Comparison of ENCODE assay signal across 1 cellular context in the genomic region with DNA sequence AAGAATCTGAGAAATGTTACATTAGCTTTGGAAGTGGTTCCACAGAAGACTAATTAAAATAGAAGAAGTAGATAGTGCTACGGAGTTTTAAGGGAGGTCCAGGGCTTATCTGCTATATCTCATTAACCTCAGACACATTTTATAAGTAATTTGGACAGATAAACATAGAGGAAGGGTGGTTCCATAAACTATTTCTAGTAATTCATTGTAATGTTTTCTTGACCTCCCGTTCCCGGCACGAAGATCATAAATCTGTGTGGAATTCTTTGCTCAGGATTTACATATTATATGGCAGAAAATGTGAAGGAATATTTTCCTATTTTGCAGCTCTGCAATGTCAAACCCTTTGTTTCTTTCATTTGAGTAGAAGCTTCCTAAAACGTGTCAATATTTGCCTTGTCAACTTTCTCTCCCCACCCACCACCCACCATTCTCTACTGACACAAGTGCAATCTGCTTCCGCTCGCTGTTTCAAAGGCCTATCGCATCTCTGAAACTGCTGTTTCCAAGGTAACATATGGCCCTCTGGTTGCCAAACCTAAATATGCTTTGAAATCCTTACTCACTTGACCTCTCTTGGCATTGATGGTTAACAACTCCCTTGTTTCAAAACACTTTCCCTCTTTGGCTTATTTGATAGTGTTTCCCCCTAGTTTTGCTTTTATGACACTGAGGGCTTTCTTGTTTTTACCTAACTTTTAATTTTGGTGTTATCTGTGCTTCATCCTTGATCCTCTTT.
TF ChIP-seq lines count a peak whose summit lies in the region.

No MANE protein-coding gene starts in this region.

TF ChIP-seq in HepG2, 621 proteins besides CTCF, POLR2A, EP300 and RAD21 (continued from another document and continues in another):
- TF ChIP-seq, protein P1, sequence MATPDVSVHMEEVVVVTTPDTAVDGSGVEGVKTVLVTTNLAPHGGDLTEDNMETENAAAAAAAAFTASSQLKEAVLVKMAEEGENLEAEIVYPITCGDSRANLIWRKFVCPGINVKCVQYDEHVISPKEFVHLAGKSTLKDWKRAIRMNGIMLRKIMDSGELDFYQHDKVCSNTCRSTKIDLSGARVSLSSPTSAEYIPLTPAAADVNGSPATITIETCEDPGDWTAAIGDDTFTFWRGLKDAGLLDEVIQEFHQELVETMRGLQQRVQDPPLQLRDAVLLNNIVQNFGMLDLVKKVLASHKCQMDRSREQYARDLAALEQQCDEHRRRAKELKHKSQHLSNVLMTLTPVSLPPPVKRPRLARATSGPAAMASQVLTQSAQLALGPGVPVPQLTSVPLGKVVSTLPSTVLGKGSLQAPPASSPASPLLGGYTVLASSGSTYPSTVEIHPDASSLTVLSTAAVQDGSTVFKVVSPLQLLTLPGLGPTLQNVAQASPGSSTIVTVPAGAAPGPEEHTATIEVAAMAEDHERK (CRISPR knock-in tag; IDR thresholded peaks at IDR 0.05; ENCODE audit: low read depth) = no peak
- TF ChIP-seq, protein P2, sequence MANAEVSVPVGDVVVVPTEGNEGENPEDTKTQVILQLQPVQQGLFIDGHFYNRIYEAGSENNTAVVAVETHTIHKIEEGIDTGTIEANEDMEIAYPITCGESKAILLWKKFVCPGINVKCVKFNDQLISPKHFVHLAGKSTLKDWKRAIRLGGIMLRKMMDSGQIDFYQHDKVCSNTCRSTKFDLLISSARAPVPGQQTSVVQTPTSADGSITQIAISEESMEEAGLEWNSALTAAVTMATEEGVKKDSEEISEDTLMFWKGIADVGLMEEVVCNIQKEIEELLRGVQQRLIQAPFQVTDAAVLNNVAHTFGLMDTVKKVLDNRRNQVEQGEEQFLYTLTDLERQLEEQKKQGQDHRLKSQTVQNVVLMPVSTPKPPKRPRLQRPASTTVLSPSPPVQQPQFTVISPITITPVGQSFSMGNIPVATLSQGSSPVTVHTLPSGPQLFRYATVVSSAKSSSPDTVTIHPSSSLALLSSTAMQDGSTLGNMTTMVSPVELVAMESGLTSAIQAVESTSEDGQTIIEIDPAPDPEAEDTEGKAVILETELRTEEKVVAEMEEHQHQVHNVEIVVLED (CRISPR knock-in tag; IDR thresholded peaks at IDR 0.05; ENCODE audit: borderline replicate concordance) = peak; percentile 30; the same call in 1 of the 2 replicates
- TF ChIP-seq, protein P3, sequence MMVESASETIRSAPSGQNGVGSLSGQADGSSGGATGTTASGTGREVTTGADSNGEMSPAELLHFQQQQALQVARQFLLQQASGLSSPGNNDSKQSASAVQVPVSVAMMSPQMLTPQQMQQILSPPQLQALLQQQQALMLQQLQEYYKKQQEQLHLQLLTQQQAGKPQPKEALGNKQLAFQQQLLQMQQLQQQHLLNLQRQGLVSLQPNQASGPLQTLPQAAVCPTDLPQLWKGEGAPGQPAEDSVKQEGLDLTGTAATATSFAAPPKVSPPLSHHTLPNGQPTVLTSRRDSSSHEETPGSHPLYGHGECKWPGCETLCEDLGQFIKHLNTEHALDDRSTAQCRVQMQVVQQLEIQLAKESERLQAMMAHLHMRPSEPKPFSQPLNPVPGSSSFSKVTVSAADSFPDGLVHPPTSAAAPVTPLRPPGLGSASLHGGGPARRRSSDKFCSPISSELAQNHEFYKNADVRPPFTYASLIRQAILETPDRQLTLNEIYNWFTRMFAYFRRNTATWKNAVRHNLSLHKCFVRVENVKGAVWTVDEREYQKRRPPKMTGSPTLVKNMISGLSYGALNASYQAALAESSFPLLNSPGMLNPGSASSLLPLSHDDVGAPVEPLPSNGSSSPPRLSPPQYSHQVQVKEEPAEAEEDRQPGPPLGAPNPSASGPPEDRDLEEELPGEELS (CRISPR knock-in tag; IDR thresholded peaks at IDR 0.05) = peak; percentile 98
- TF ChIP-seq, protein P4, sequence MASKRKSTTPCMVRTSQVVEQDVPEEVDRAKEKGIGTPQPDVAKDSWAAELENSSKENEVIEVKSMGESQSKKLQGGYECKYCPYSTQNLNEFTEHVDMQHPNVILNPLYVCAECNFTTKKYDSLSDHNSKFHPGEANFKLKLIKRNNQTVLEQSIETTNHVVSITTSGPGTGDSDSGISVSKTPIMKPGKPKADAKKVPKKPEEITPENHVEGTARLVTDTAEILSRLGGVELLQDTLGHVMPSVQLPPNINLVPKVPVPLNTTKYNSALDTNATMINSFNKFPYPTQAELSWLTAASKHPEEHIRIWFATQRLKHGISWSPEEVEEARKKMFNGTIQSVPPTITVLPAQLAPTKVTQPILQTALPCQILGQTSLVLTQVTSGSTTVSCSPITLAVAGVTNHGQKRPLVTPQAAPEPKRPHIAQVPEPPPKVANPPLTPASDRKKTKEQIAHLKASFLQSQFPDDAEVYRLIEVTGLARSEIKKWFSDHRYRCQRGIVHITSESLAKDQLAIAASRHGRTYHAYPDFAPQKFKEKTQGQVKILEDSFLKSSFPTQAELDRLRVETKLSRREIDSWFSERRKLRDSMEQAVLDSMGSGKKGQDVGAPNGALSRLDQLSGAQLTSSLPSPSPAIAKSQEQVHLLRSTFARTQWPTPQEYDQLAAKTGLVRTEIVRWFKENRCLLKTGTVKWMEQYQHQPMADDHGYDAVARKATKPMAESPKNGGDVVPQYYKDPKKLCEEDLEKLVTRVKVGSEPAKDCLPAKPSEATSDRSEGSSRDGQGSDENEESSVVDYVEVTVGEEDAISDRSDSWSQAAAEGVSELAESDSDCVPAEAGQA (IDR thresholded peaks at IDR 0.05; ENCODE audit: low read depth) = peak; percentile 28; the same call in 1 of the 2 replicates
- TF ChIP-seq, protein P4 (CRISPR knock-in tag; IDR thresholded peaks at IDR 0.05; ENCODE audit: borderline replicate concordance) = no peak
- TF ChIP-seq, protein P5, sequence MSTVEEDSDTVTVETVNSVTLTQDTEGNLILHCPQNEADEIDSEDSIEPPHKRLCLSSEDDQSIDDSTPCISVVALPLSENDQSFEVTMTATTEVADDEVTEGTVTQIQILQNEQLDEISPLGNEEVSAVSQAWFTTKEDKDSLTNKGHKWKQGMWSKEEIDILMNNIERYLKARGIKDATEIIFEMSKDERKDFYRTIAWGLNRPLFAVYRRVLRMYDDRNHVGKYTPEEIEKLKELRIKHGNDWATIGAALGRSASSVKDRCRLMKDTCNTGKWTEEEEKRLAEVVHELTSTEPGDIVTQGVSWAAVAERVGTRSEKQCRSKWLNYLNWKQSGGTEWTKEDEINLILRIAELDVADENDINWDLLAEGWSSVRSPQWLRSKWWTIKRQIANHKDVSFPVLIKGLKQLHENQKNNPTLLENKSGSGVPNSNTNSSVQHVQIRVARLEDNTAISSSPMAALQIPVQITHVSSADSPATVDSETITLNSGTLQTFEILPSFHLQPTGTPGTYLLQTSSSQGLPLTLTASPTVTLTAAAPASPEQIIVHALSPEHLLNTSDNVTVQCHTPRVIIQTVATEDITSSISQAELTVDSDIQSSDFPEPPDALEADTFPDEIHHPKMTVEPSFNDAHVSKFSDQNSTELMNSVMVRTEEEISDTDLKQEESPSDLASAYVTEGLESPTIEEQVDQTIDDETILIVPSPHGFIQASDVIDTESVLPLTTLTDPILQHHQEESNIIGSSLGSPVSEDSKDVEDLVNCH (CRISPR knock-in tag; IDR thresholded peaks at IDR 0.05) = no peak
- TF ChIP-seq MXI1 (IDR thresholded peaks at IDR 0.05; ENCODE audit: borderline replicate concordance, low read depth, low read length) (peak; percentile 56; the same call in 1 of the 3 replicates), MBNL3 (CRISPR knock-in tag; conservative IDR thresholded peaks at IDR 0.05) (no peak), KMT2A (CRISPR knock-in tag; IDR thresholded peaks at IDR 0.05) (no peak), ZBTB1 (CRISPR knock-in tag; IDR thresholded peaks at IDR 0.05; ENCODE audit: borderline replicate concordance) (no peak), ARNTL (CRISPR knock-in tag; IDR thresholded peaks at IDR 0.05) (no peak), RAD51 (IDR thresholded peaks at IDR 0.05; ENCODE audit: borderline replicate concordance) (no peak), ZNF776 (CRISPR knock-in tag; IDR thresholded peaks at IDR 0.05) (no peak), ZNF367 (CRISPR knock-in tag; IDR thresholded peaks at IDR 0.05; ENCODE audit: borderline replicate concordance) (no peak), HOXA3 (CRISPR knock-in tag; IDR thresholded peaks at IDR 0.05) (peak; percentile 64; the same call in 1 of the 2 replicates), RCOR2 (CRISPR knock-in tag; IDR thresholded peaks at IDR 0.05) (peak; percentile 96), ELF4 (CRISPR knock-in tag; IDR thresholded peaks at IDR 0.05; ENCODE audit: borderline replicate concordance) (no peak), ZNF3 (CRISPR knock-in tag; IDR thresholded peaks at IDR 0.05) (0 out of 2 replicates have a peak, but pooled peaks have one; percentile 16), ZFP36L1 (CRISPR knock-in tag; IDR thresholded peaks at IDR 0.05) (no peak), WIZ (CRISPR knock-in tag; IDR thresholded peaks at IDR 0.05) (no peak), PTBP1 (IDR thresholded peaks at IDR 0.05; ENCODE audit: low read depth, low read length, poor library complexity, severe bottlenecking) (no peak), ZFP41 (CRISPR knock-in tag; IDR thresholded peaks at IDR 0.05; ENCODE audit: borderline replicate concordance) (no peak), ZBTB21 (CRISPR knock-in tag; IDR thresholded peaks at IDR 0.05) (no peak), ARHGAP35 (CRISPR knock-in tag; IDR thresholded peaks at IDR 0.05; ENCODE audit: borderline replicate concordance) (no peak)
- TF ChIP-seq, protein P6, sequence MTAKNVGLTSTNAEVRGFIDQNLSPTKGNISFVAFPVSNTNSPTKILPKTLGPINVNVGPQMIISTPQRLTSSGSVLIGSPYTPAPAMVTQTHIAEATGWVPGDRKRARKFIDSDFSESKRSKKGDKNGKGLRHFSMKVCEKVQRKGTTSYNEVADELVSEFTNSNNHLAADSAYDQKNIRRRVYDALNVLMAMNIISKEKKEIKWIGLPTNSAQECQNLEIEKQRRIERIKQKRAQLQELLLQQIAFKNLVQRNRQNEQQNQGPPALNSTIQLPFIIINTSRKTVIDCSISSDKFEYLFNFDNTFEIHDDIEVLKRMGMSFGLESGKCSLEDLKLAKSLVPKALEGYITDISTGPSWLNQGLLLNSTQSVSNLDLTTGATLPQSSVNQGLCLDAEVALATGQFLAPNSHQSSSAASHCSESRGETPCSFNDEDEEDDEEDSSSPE (CRISPR knock-in tag; IDR thresholded peaks at IDR 0.05) = no peak
- TF ChIP-seq, protein P7, sequence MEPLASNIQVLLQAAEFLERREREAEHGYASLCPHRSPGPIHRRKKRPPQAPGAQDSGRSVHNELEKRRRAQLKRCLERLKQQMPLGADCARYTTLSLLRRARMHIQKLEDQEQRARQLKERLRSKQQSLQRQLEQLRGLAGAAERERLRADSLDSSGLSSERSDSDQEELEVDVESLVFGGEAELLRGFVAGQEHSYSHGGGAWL (CRISPR knock-in tag; IDR thresholded peaks at IDR 0.05) = no peak
- TF ChIP-seq, protein P8, sequence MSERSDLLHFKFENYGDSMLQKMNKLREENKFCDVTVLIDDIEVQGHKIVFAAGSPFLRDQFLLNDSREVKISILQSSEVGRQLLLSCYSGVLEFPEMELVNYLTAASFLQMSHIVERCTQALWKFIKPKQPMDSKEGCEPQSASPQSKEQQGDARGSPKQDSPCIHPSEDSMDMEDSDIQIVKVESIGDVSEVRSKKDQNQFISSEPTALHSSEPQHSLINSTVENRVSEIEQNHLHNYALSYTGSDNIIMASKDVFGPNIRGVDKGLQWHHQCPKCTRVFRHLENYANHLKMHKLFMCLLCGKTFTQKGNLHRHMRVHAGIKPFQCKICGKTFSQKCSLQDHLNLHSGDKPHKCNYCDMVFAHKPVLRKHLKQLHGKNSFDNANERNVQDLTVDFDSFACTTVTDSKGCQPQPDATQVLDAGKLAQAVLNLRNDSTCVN (CRISPR knock-in tag; IDR thresholded peaks at IDR 0.05; ENCODE audit: borderline replicate concordance) = no peak
- TF ChIP-seq, protein P9, sequence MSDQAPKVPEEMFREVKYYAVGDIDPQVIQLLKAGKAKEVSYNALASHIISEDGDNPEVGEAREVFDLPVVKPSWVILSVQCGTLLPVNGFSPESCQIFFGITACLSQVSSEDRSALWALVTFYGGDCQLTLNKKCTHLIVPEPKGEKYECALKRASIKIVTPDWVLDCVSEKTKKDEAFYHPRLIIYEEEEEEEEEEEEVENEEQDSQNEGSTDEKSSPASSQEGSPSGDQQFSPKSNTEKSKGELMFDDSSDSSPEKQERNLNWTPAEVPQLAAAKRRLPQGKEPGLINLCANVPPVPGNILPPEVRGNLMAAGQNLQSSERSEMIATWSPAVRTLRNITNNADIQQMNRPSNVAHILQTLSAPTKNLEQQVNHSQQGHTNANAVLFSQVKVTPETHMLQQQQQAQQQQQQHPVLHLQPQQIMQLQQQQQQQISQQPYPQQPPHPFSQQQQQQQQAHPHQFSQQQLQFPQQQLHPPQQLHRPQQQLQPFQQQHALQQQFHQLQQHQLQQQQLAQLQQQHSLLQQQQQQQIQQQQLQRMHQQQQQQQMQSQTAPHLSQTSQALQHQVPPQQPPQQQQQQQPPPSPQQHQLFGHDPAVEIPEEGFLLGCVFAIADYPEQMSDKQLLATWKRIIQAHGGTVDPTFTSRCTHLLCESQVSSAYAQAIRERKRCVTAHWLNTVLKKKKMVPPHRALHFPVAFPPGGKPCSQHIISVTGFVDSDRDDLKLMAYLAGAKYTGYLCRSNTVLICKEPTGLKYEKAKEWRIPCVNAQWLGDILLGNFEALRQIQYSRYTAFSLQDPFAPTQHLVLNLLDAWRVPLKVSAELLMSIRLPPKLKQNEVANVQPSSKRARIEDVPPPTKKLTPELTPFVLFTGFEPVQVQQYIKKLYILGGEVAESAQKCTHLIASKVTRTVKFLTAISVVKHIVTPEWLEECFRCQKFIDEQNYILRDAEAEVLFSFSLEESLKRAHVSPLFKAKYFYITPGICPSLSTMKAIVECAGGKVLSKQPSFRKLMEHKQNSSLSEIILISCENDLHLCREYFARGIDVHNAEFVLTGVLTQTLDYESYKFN (CRISPR knock-in tag; conservative IDR thresholded peaks at IDR 0.05) = peak; percentile 97
- TF ChIP-seq, protein P10, sequence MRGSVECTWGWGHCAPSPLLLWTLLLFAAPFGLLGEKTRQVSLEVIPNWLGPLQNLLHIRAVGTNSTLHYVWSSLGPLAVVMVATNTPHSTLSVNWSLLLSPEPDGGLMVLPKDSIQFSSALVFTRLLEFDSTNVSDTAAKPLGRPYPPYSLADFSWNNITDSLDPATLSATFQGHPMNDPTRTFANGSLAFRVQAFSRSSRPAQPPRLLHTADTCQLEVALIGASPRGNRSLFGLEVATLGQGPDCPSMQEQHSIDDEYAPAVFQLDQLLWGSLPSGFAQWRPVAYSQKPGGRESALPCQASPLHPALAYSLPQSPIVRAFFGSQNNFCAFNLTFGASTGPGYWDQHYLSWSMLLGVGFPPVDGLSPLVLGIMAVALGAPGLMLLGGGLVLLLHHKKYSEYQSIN (CRISPR knock-in tag; IDR thresholded peaks at IDR 0.05; ENCODE audit: borderline replicate concordance) = no peak
